In genomic region chr4:73669410-73670183, GRCh38 we compare ENCODE assay signal across 1 cellular context.
TF ChIP-seq lines count a peak whose summit lies in the region.

No MANE protein-coding gene starts in this region.

TF ChIP-seq in endothelial cell of umbilical vein, 7 proteins besides CTCF, POLR2A, EP300 and RAD21:
- TF ChIP-seq MAX (IDR thresholded peaks at IDR 0.05; ENCODE audit: insufficient read depth, insufficient read length) = no peak
- TF ChIP-seq JUN (IDR thresholded peaks at IDR 0.05; ENCODE audit: borderline replicate concordance, insufficient read depth, insufficient read length, low read depth) = no peak
